Comparison of ENCODE assay signal across 7 cellular contexts in genomic region chrY:10999715-11000114, GRCh38.
DNase-seq lines count a peak whose midpoint lies in the region; ATAC-seq and TF ChIP-seq lines count a peak whose summit lies in the region.
"Not testable (repeated sequence)": the region's sequence is repeated elsewhere in the genome, so short reads cannot be mapped to it uniquely, and the experiment has no call there.

No MANE protein-coding gene starts in this region.

- H3K23ac ChIP-seq in IMR-90 (ENCODE audit: low read depth, low read length) = not testable (repeated sequence)

- H4K8ac ChIP-seq in IMR-90 (ENCODE audit: low read depth in 2 of 2, low read length in 2 of 2) = not testable (repeated sequence)

- H3K14ac ChIP-seq in IMR-90 (replicated peaks; ENCODE audit: low read depth, low read length) = not testable (repeated sequence)

- peak overlapping the region; percentile 0 for H3K4me3 Mint-ChIP-seq in endothelial cell (ENCODE audit: unreplicated experiment)
- not testable (repeated sequence) for H3K4me3 Mint-ChIP-seq in natural killer cell treated with Interleukin-12 subunit alpha and Interleukin-12 subunit beta and Interleukin-15 and Interleukin-18, amount 100 ng/mL, for 72 hours; stimulated activated effector memory CD8-positive, alpha-beta T cell treated with anti-CD3 and anti-CD28 coated beads, Interleukin-12 subunit alpha, Interleukin-12 subunit beta, amount 100 ng/mL, for 72 hours

- TF ChIP-seq POLR2A in IMR-90 (IDR thresholded peaks at IDR 0.05; ENCODE audit: low read depth, low read length); heart left ventricle (IDR thresholded peaks at IDR 0.05): not testable (repeated sequence)

- H3K9ac ChIP-seq in IMR-90 (ENCODE audit: low read depth, low read length) = not testable (repeated sequence)

- not testable (repeated sequence) for H2BK5ac ChIP-seq in IMR-90 (ENCODE audit: low read depth, low read length, poor library complexity, severe bottlenecking)

- ATAC-seq in GM18907 (IDR thresholded peaks at IDR 0.05; ENCODE audit: unreplicated experiment) = peak; percentile 70
- ATAC-seq in IMR-90 (ENCODE audit: low read depth) = peak; percentile 67; the same call in 1 of the 2 replicates
- ATAC-seq in heart left ventricle = peak; percentile 78 to 86 (median 81)
- ATAC-seq in left lobe of liver = peak; percentile 49
- ATAC-seq in natural killer cell treated with Interleukin-12 subunit alpha and Interleukin-12 subunit beta and Interleukin-15 and Interleukin-18, amount 100 ng/mL, for 72 hours = peak; percentile 75 to 81
- ATAC-seq in stimulated activated effector memory CD8-positive, alpha-beta T cell treated with anti-CD3 and anti-CD28 coated beads, Interleukin-12 subunit alpha, Interleukin-12 subunit beta, amount 100 ng/mL, for 72 hours = peak; percentile 49

- not testable (repeated sequence) for H3K4me1 Mint-ChIP-seq in endothelial cell (ENCODE audit: unreplicated experiment); natural killer cell treated with Interleukin-12 subunit alpha and Interleukin-12 subunit beta and Interleukin-15 and Interleukin-18, amount 100 ng/mL, for 72 hours (ENCODE audit: low read depth in 2 of 2); stimulated activated effector memory CD8-positive, alpha-beta T cell treated with anti-CD3 and anti-CD28 coated beads, Interleukin-12 subunit alpha, Interleukin-12 subunit beta, amount 100 ng/mL, for 72 hours

- BruUV-seq in IMR-90 (replicated peaks; lab: Mats Ljungman, UMichigan) = not testable (repeated sequence)

- H2BK120ac ChIP-seq in IMR-90 (ENCODE audit: low read depth, low read length) = not testable (repeated sequence)

- H2BK15ac ChIP-seq in IMR-90 (ENCODE audit: low read depth, low read length) = not testable (repeated sequence)

- not testable (repeated sequence) for DNase-seq in IMR-90; endothelial cell (ENCODE audit: low spot score); heart left ventricle; left lobe of liver (ENCODE audit: low spot score); natural killer cell treated with Interleukin-12 subunit alpha and Interleukin-12 subunit beta and Interleukin-15 and Interleukin-18, amount 100 ng/mL, for 72 hours (ENCODE audit: low spot score); stimulated activated effector memory CD8-positive, alpha-beta T cell treated with anti-CD3 and anti-CD28 coated beads, Interleukin-12 subunit alpha, Interleukin-12 subunit beta, amount 100 ng/mL, for 72 hours (ENCODE audit: low spot score in 2 of 2)

- not testable (repeated sequence) for H3K18ac ChIP-seq in IMR-90 (ENCODE audit: low read depth, low read length)

- not testable (repeated sequence) for H3K4me2 ChIP-seq in IMR-90 (ENCODE audit: low read depth, low read length)

- CTCF ChIA-PET in IMR-90 (lab: Yijun Ruan, JAX) = not testable (repeated sequence)

- H2AK5ac ChIP-seq in IMR-90 (ENCODE audit: low read depth, low read length) = not testable (repeated sequence)

- H3K9me1 ChIP-seq in IMR-90 (ENCODE audit: insufficient read depth, low read length) = not testable (repeated sequence)

- not testable (repeated sequence) for H4K91ac ChIP-seq in IMR-90 (ENCODE audit: insufficient read depth, low read depth, low read length)

- H3K4me1 ChIP-seq in IMR-90 (ENCODE audit: control insufficient read depth, insufficient read depth, low read length); heart left ventricle: not testable (repeated sequence)

- not testable (repeated sequence) for H2BK20ac ChIP-seq in IMR-90 (ENCODE audit: low read depth, low read length)

- H3K27ac Mint-ChIP-seq in endothelial cell (ENCODE audit: unreplicated experiment); natural killer cell treated with Interleukin-12 subunit alpha and Interleukin-12 subunit beta and Interleukin-15 and Interleukin-18, amount 100 ng/mL, for 72 hours; stimulated activated effector memory CD8-positive, alpha-beta T cell treated with anti-CD3 and anti-CD28 coated beads, Interleukin-12 subunit alpha, Interleukin-12 subunit beta, amount 100 ng/mL, for 72 hours: not testable (repeated sequence)

- peaks cover 34% of the 10 kb centered on the region for H3K36me3 Mint-ChIP-seq in endothelial cell (ENCODE audit: low read depth, unreplicated experiment)
- peaks cover 81% of the 10 kb centered on the region for H3K36me3 Mint-ChIP-seq in natural killer cell treated with Interleukin-12 subunit alpha and Interleukin-12 subunit beta and Interleukin-15 and Interleukin-18, amount 100 ng/mL, for 72 hours
- not testable (repeated sequence) for H3K36me3 Mint-ChIP-seq in stimulated activated effector memory CD8-positive, alpha-beta T cell treated with anti-CD3 and anti-CD28 coated beads, Interleukin-12 subunit alpha, Interleukin-12 subunit beta, amount 100 ng/mL, for 72 hours

- H3K27ac ChIP-seq in IMR-90 (ENCODE audit: insufficient read depth, low read length); heart left ventricle: not testable (repeated sequence)

- not testable (repeated sequence) for H3K36me3 ChIP-seq in IMR-90 (ENCODE audit: control insufficient read depth, insufficient read depth, low read length); heart left ventricle

- H3K56ac ChIP-seq in IMR-90 (ENCODE audit: extremely low read depth, insufficient read depth, low read length) = not testable (repeated sequence)

- dilution Hi-C loops in IMR-90 (cut with HindIII; ENCODE audit: low sequenced_read_pairs, unreplicated experiment) = not testable (repeated sequence)

- H4K20me1 ChIP-seq in IMR-90 (ENCODE audit: insufficient read depth, low read length) = not testable (repeated sequence)

- peaks cover 72% of the 10 kb centered on the region for H3K9me3 Mint-ChIP-seq in endothelial cell (ENCODE audit: unreplicated experiment)
- H3K9me3 Mint-ChIP-seq in natural killer cell treated with Interleukin-12 subunit alpha and Interleukin-12 subunit beta and Interleukin-15 and Interleukin-18, amount 100 ng/mL, for 72 hours = peaks cover 36% of the 10 kb centered on the region
- peaks cover 79% of the 10 kb centered on the region for H3K9me3 Mint-ChIP-seq in stimulated activated effector memory CD8-positive, alpha-beta T cell treated with anti-CD3 and anti-CD28 coated beads, Interleukin-12 subunit alpha, Interleukin-12 subunit beta, amount 100 ng/mL, for 72 hours

- not testable (repeated sequence) for H3K9me3 ChIP-seq in IMR-90 (ENCODE audit: control insufficient read depth, insufficient read depth, low read length); heart left ventricle

- intact Hi-C loops in IMR-90 (cut with micrococcal nuclease); heart left ventricle (cut with DNase I): not testable (repeated sequence)

- in situ Hi-C loops in IMR-90 (cut with MboI; ENCODE audit: low sequenced_read_pairs) = not testable (repeated sequence)

- H3K27me3 Mint-ChIP-seq in endothelial cell (ENCODE audit: unreplicated experiment) = peaks cover 28% of the 10 kb centered on the region
- not testable (repeated sequence) for H3K27me3 Mint-ChIP-seq in natural killer cell treated with Interleukin-12 subunit alpha and Interleukin-12 subunit beta and Interleukin-15 and Interleukin-18, amount 100 ng/mL, for 72 hours

- H3K27me3 ChIP-seq in IMR-90 (ENCODE audit: control insufficient read depth, insufficient read depth, low read length); heart left ventricle: not testable (repeated sequence)

- not testable (repeated sequence) for H3K4me3 ChIP-seq in IMR-90 (ENCODE audit: insufficient read depth, low read depth, low read length); heart left ventricle

- WGBS in IMR-90 (ENCODE audit: extremely low coverage in 2 of 2, insufficient read length in 1 of 2), 2 experiments = 86% methylated on average over 3 of the region's 5 CpGs; no CpG with 5 or more reads in 1 of the 2 experiments
- 33 to 39% methylated on average over 5 of the region's 5 CpGs; no CpG with 5 or more reads in 2 of the 4 donors for WGBS in heart left ventricle, 4 donors

- H4K5ac ChIP-seq in IMR-90 (ENCODE audit: low read depth, low read length) = not testable (repeated sequence)

- H3K4ac ChIP-seq in IMR-90 (ENCODE audit: low read depth, low read length) = not testable (repeated sequence)

- TF ChIP-seq CTCF in IMR-90 (conservative IDR thresholded peaks at IDR 0.05; ENCODE audit: low read depth, low read length); endothelial cell (IDR thresholded peaks at IDR 0.05; ENCODE audit: unreplicated experiment); heart left ventricle (IDR thresholded peaks at IDR 0.05): not testable (repeated sequence)

- H2AFZ ChIP-seq in IMR-90 (replicated peaks; ENCODE audit: low read length, poor library complexity) = not testable (repeated sequence)

- POLR2A ChIA-PET in IMR-90 (lab: Charles Lee; ENCODE audit: unreplicated experiment) = not testable (repeated sequence)

- H2AK9ac ChIP-seq in IMR-90 (replicated peaks; ENCODE audit: low read depth, low read length, poor library complexity) = not testable (repeated sequence)

- not testable (repeated sequence) for TF ChIP-seq RAD21 in IMR-90 (IDR thresholded peaks at IDR 0.05; ENCODE audit: low read length)

- H3K79me1 ChIP-seq in IMR-90 (ENCODE audit: low read depth in 1 of 2, low read length in 2 of 2) = not testable (repeated sequence)
